27 cellular contexts compared by ENCODE assay signal in the genomic region with DNA sequence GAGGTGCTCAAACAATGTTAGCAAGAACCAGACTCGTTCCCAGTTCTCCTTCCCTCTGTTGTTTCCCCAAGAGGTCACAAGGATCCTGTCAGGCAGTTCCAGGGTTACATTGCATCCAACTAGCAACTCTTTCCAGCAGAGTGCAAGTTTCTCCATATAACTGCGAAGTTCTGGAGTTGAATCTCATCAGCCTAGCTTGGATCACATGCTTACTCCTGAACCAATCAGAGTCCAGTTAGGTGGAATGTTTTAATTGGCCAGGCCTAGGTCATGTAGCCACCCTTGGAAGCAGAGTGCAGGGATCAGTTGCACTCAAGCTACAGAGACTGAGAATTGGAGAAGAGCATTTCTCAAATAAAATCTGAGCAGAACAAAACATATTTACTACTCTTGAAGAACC. TPM values are rescaled to one million over a fixed set of nuclear protein-coding genes. Genes with fewer than 3 reads are reported as not detected.
"Had no signal": no experiment of that assay in that cellular context is flagged by ENCODE, and none has a peak within 500 bp of the region (broad histone marks: within the 10 kb centered on the region; RNA-seq: fewer than 3 reads in every experiment).

No MANE protein-coding gene starts in this region.

- ATAC-seq: left ventricle myocardium superior; mucosa of descending colon; naive thymus-derived CD8-positive, alpha-beta T cell; right cardiac atrium had no signal

- H3K27me3 ChIP-seq: brain microvascular endothelial cell, esophagus squamous epithelium, tibial nerve, uterus had no signal

- H3K27ac Mint-ChIP-seq: activated T-helper 1 cell treated with anti-CD3 and anti-CD28 coated beads, Interleukin-12 subunit alpha, Interleukin-12 subunit beta, Interleukin-2, Interleukin-4 antibody, amounts not matched to agents 30 ng/mL and 10 ng/mL and 1 ng/mL, durations not matched to agents 14 hours and 24 hours and 36 hours; naive thymus-derived CD8-positive, alpha-beta T cell; progenitor cell of endocrine pancreas had no signal

- H3K9me3 ChIP-seq: esophagus squamous epithelium, mucosa of descending colon, tibial nerve, uterus had no signal

- H3K4me1 ChIP-seq: esophagus squamous epithelium, tibial nerve, uterus had no signal

- H3K27ac ChIP-seq: brain microvascular endothelial cell, coronary artery, esophagus squamous epithelium, tibial nerve, uterus had no signal

- H3K4me3 ChIP-seq: coronary artery, esophagus squamous epithelium, mucosa of descending colon, tibial nerve, uterus had no signal

- DNase-seq: activated CD4-positive, CD25-positive, alpha-beta regulatory T cell treated with anti-CD3 and anti-CD28 coated beads, Interleukin-2, amount 50 U/mL, for 72 hours; activated naive CD4-positive, alpha-beta T cell treated with Interleukin-2 at 50 U/mL for 16 hours; anterior cingulate cortex; brain microvascular endothelial cell; effector CD4-positive, alpha-beta T cell; esophagus squamous epithelium; hypothalamus; left ventricle myocardium superior; mucosa of descending colon; naive thymus-derived CD8-positive, alpha-beta T cell; nucleus accumbens; right cardiac atrium; small intestine; stimulated activated CD4-positive, alpha-beta T cell treated with anti-CD3 and anti-CD28 coated beads, Interleukin-4, amount 100 ng/mL, for 24 hours; stimulated activated naive CD4-positive, alpha-beta T cell treated with Interleukin-2 at 50 U/mL for 16 hours; substantia nigra; uterus had no signal

- H3K36me3 ChIP-seq: brain microvascular endothelial cell, esophagus squamous epithelium, tibial nerve, uterus had no signal

- H3K4me3 Mint-ChIP-seq: activated T-helper 1 cell treated with anti-CD3 and anti-CD28 coated beads, Interleukin-12 subunit alpha, Interleukin-12 subunit beta, Interleukin-2, Interleukin-4 antibody, amounts not matched to agents 30 ng/mL and 10 ng/mL and 1 ng/mL, durations not matched to agents 14 hours and 24 hours and 36 hours; central memory CD8-positive, alpha-beta T cell; memory B cell; naive thymus-derived CD8-positive, alpha-beta T cell had no signal

- H3K4me1 Mint-ChIP-seq: central memory CD8-positive, alpha-beta T cell; memory B cell; naive thymus-derived CD8-positive, alpha-beta T cell had no signal

- H3K9me3 Mint-ChIP-seq: activated T-helper 1 cell treated with anti-CD3 and anti-CD28 coated beads, Interleukin-12 subunit alpha, Interleukin-12 subunit beta, Interleukin-2, Interleukin-4 antibody, amounts not matched to agents 30 ng/mL and 10 ng/mL and 1 ng/mL, durations not matched to agents 14 hours and 24 hours and 36 hours; central memory CD8-positive, alpha-beta T cell; memory B cell; naive thymus-derived CD8-positive, alpha-beta T cell had no signal

- H3K36me3 Mint-ChIP-seq: memory B cell; naive thymus-derived CD8-positive, alpha-beta T cell had no signal

- H3K27me3 Mint-ChIP-seq: central memory CD8-positive, alpha-beta T cell; naive thymus-derived CD8-positive, alpha-beta T cell; progenitor cell of endocrine pancreas had no signal

RNA-seq across cellular contexts. Expression of gene TSPAN1, which starts 26.6 kb away (rescaled TPM):
- total RNA-seq: activated CD8-positive, alpha-beta memory T cell treated with anti-CD3 and anti-CD28 coated beads for 36 hours; activated T-helper 1 cell treated with anti-CD3 and anti-CD28 coated beads, Interleukin-12 subunit alpha, Interleukin-12 subunit beta, Interleukin-2, Interleukin-4 antibody, amounts not matched to agents 30 ng/mL and 10 ng/mL and 1 ng/mL, durations not matched to agents 14 hours and 24 hours and 36 hours; naive thymus-derived CD8-positive, alpha-beta T cell had no signal
- polyA plus RNA-seq: naive thymus-derived CD8-positive, alpha-beta T cell had no signal

RNA-seq across cellular contexts. Expression of gene P3R3URF, which starts 28.0 kb away (rescaled TPM):
- total RNA-seq: activated CD8-positive, alpha-beta memory T cell treated with anti-CD3 and anti-CD28 coated beads for 36 hours; activated T-helper 1 cell treated with anti-CD3 and anti-CD28 coated beads, Interleukin-12 subunit alpha, Interleukin-12 subunit beta, Interleukin-2, Interleukin-4 antibody, amounts not matched to agents 30 ng/mL and 10 ng/mL and 1 ng/mL, durations not matched to agents 14 hours and 24 hours and 36 hours; endothelial cell of umbilical vein; esophagus squamous epithelium; fibroblast of villous mesenchyme; kidney epithelial cell; left ventricle myocardium superior; mucosa of descending colon; naive thymus-derived CD8-positive, alpha-beta T cell; progenitor cell of endocrine pancreas; right cardiac atrium; tibial nerve; uterus had no signal
- polyA plus RNA-seq: endothelial cell of umbilical vein; naive thymus-derived CD8-positive, alpha-beta T cell; right cardiac atrium; small intestine had no signal

RNA-seq across cellular contexts. Expression of gene LURAP1, which starts 54.8 kb away (rescaled TPM):
- total RNA-seq: activated T-helper 1 cell treated with anti-CD3 and anti-CD28 coated beads, Interleukin-12 subunit alpha, Interleukin-12 subunit beta, Interleukin-2, Interleukin-4 antibody, amounts not matched to agents 30 ng/mL and 10 ng/mL and 1 ng/mL, durations not matched to agents 14 hours and 24 hours and 36 hours had no signal
